Comparison of ENCODE assay signal across 10 cellular contexts in genomic region chr2:215929602-215930335, GRCh38.
DNase-seq lines count a peak whose midpoint lies in the region; ATAC-seq and TF ChIP-seq lines count a peak whose summit lies in the region.
"Had no signal": no experiment of that assay in that cellular context is flagged by ENCODE, and none has a peak within 500 bp of the region (broad histone marks: within the 10 kb centered on the region; RNA-seq: fewer than 3 reads in every experiment).

No MANE protein-coding gene starts in this region.

- TF ChIP-seq CTCF in mammary epithelial cell (conservative IDR thresholded peaks at IDR 0.05 in 1 of 2, IDR thresholded peaks at IDR 0.05 in 1 of 2; ENCODE audit: extremely low read depth in 1 of 2, insufficient read depth in 1 of 2, low read depth in 1 of 2, low read length in 2 of 2) (no peak), left ventricle myocardium inferior (IDR thresholded peaks at IDR 0.05; ENCODE audit: borderline replicate concordance) (no peak)

- H3K4me3 Mint-ChIP-seq in natural killer cell treated with Interleukin-12 subunit alpha and Interleukin-12 subunit beta and Interleukin-15 and Interleukin-18, amount 100 ng/mL, for 72 hours = no peak overlapping the region
- H3K4me3 Mint-ChIP-seq: activated T-cell treated with anti-CD3 and anti-CD28 coated beads, Interleukin-2, amount 50 U/mL, for 24 hours; CD4-positive, alpha-beta memory T cell had no signal

- CTCF ChIA-PET in mammary epithelial cell (lab: Charles Lee; ENCODE audit: low non-redundant PET) = no interaction called here

- peaks cover 3 to 7% of the 10 kb centered on the region in 2 donors for H3K27me3 Mint-ChIP-seq in natural killer cell treated with Interleukin-12 subunit alpha and Interleukin-12 subunit beta and Interleukin-15 and Interleukin-18, amount 100 ng/mL, for 72 hours

- no peak overlapping the region for H2AFZ ChIP-seq in mammary epithelial cell (ENCODE audit: low read depth, low read length)

- no peaks in the 10 kb centered on the region for H3K9me3 Mint-ChIP-seq in natural killer cell treated with Interleukin-12 subunit alpha and Interleukin-12 subunit beta and Interleukin-15 and Interleukin-18, amount 100 ng/mL, for 72 hours
- H3K9me3 Mint-ChIP-seq: activated T-cell treated with anti-CD3 and anti-CD28 coated beads, Interleukin-2, amount 50 U/mL, for 24 hours; CD4-positive, alpha-beta memory T cell had no signal

- no peaks in the 10 kb centered on the region for H3K79me2 ChIP-seq in mammary epithelial cell (ENCODE audit: insufficient read depth, low read length)

- H3K4me3 ChIP-seq in mammary epithelial cell (replicated peaks in 1 of 3; ENCODE audit: insufficient read depth in 1 of 3, low read depth in 2 of 3, low read length in 3 of 3) = no peak overlapping the region
- H3K4me3 ChIP-seq in left ventricle myocardium inferior = no peak overlapping the region

- peaks cover 7 to 17% of the 10 kb centered on the region in 2 donors for H3K4me1 Mint-ChIP-seq in natural killer cell treated with Interleukin-12 subunit alpha and Interleukin-12 subunit beta and Interleukin-15 and Interleukin-18, amount 100 ng/mL, for 72 hours (ENCODE audit: low read depth in 2 of 2)

- ATAC-seq in natural killer cell treated with Interleukin-12 subunit alpha and Interleukin-12 subunit beta and Interleukin-15 and Interleukin-18, amount 100 ng/mL, for 72 hours = peak; percentile 52 to 64
- ATAC-seq in HG02973 (IDR thresholded peaks at IDR 0.05; ENCODE audit: unreplicated experiment) = no peak

- no TSS peak for BruUV-seq in mammary epithelial cell (replicated peaks; lab: Mats Ljungman, UMichigan)

- H3K9ac ChIP-seq in mammary epithelial cell (ENCODE audit: insufficient read depth, low read length) = no peak overlapping the region

- DNase-seq in GM03348 (ENCODE audit: low spot score) (peak; percentile 27), HT1080 (ENCODE audit: low read depth) (peak; percentile 56), mammary epithelial cell (peak; percentile 50), cerebellar nuclear complex (lab: John Stamatoyannopoulos, UW) (no peak), left ventricle myocardium inferior (no peak), SKM-1 treated with dmso at 0.1 percent for 144 hours (lab: John Stamatoyannopoulos, UW; ENCODE audit: unreplicated experiment) (no peak)
- DNase-seq in natural killer cell treated with Interleukin-12 subunit alpha and Interleukin-12 subunit beta and Interleukin-15 and Interleukin-18, amount 100 ng/mL, for 72 hours (ENCODE audit: low spot score) = no peak
- DNase-seq: activated T-cell treated with anti-CD3 and anti-CD28 coated beads, Interleukin-2, amount 50 U/mL, for 24 hours; CD4-positive, alpha-beta memory T cell had no signal

- dilution Hi-C loops in mammary epithelial cell (cut with HindIII; ENCODE audit: low sequenced_read_pairs) = no loop called here

- no peaks in the 10 kb centered on the region for H4K20me1 ChIP-seq in mammary epithelial cell (ENCODE audit: insufficient read depth, low read length)

- WGBS in mammary epithelial cell (ENCODE audit: low coverage, missing lambda C conversion rate) = 90% methylated on average over 6 of the region's 6 CpGs

- H3K4me1 ChIP-seq in mammary epithelial cell (ENCODE audit: insufficient read depth, low read length) (peaks cover 20% of the 10 kb centered on the region), left ventricle myocardium inferior (no peaks in the 10 kb centered on the region)

- intact Hi-C loops in mammary epithelial cell (cut with micrococcal nuclease) = loop anchor here (2.0 to 10.0 kb wide), 2 partner anchors 655 to 969 kb away; no protein-coding TSS in a partner anchor
- intact Hi-C loops in left ventricle myocardium inferior (cut with micrococcal nuclease) = loop anchor here (5.0 kb wide), 1 partner anchor 477 kb away; no protein-coding TSS in a partner anchor

- H3K27ac Mint-ChIP-seq in natural killer cell treated with Interleukin-12 subunit alpha and Interleukin-12 subunit beta and Interleukin-15 and Interleukin-18, amount 100 ng/mL, for 72 hours = no peak overlapping the region
- H3K27ac Mint-ChIP-seq: activated T-cell treated with anti-CD3 and anti-CD28 coated beads, Interleukin-2, amount 50 U/mL, for 24 hours; CD4-positive, alpha-beta memory T cell had no signal

- no peaks in the 10 kb centered on the region for H3K27me3 ChIP-seq in mammary epithelial cell (ENCODE audit: insufficient read depth, low read length)
- H3K27me3 ChIP-seq in left ventricle myocardium inferior (ENCODE audit: low read depth) = peaks cover 15% of the 10 kb centered on the region

- H3K9me3 ChIP-seq in mammary epithelial cell (replicated peaks; ENCODE audit: insufficient read depth, low read length) (no peaks in the 10 kb centered on the region), left ventricle myocardium inferior (replicated peaks) (no peaks in the 10 kb centered on the region)

- H3K4me2 ChIP-seq in mammary epithelial cell (ENCODE audit: insufficient read depth, low read depth, low read length) = no peak overlapping the region

- H3K36me3 ChIP-seq in mammary epithelial cell (ENCODE audit: insufficient read depth, low read length) (no peaks in the 10 kb centered on the region), left ventricle myocardium inferior (no peaks in the 10 kb centered on the region)

- H3K27ac ChIP-seq in mammary epithelial cell (ENCODE audit: insufficient read depth, low read depth, low read length) (no peak overlapping the region), left ventricle myocardium inferior (replicated peaks) (no peak overlapping the region)

- in situ Hi-C loops in mammary epithelial cell (cut with MboI; ENCODE audit: low sequenced_read_pairs in 2 of 2) = loop anchor here (10.0 kb wide), 1 partner anchor 475 kb away; no protein-coding TSS in a partner anchor

- H3K36me3 Mint-ChIP-seq in natural killer cell treated with Interleukin-12 subunit alpha and Interleukin-12 subunit beta and Interleukin-15 and Interleukin-18, amount 100 ng/mL, for 72 hours = no peaks in the 10 kb centered on the region
- H3K36me3 Mint-ChIP-seq: CD4-positive, alpha-beta memory T cell had no signal

Comparison
In these comparisons a context has a peak if more than half of its experiments do, and no peak if none do; other contexts are left out.
1. DNase-seq: peak in GM03348 (single experiment), HT1080 (single experiment) and mammary epithelial cell (single experiment); none in natural killer cell treated with Interleukin-12 subunit alpha and Interleukin-12 subunit beta and Interleukin-15 and Interleukin-18, amount 100 ng/mL, for 72 hours (single experiment), cerebellar nuclear complex (0 of 2), left ventricle myocardium inferior (single experiment) and SKM-1 treated with dmso at 0.1 percent for 144 hours (single experiment).